21 cellular contexts compared by ENCODE assay signal in genomic region chr22:27720860-27721259, GRCh38.
A peak's percentile ranks its signal among the peaks of the same experiment; 100 is the strongest.
DNase-seq lines count a peak whose midpoint lies in the region; ATAC-seq and TF ChIP-seq lines count a peak whose summit lies in the region.
"Had no signal": no experiment of that assay in that cellular context is flagged by ENCODE, and none has a peak within 500 bp of the region (broad histone marks: within the 10 kb centered on the region; RNA-seq: fewer than 3 reads in every experiment).

No MANE protein-coding gene starts in this region.

- no peaks in the 10 kb centered on the region for H3K27me3 ChIP-seq in RWPE2 (ENCODE audit: insufficient read depth, poor library complexity, severe bottlenecking)
- H3K27me3 ChIP-seq in spleen (replicated peaks in 1 of 7) = peaks cover 0 to 18% (median 0%) of the 10 kb centered on the region in 7 donors
- H3K27me3 ChIP-seq: hepatocyte, neural progenitor cell, testis had no signal

- intact Hi-C loops in spleen (cut with DNase I; ENCODE audit: low total_unique reads) = no loop called here

- no peak for TF ChIP-seq CTCF in RWPE2 (IDR thresholded peaks at IDR 0.05; ENCODE audit: poor library complexity, severe bottlenecking)
- no peak for TF ChIP-seq CTCF in spleen (IDR thresholded peaks at IDR 0.05 in 8 of 11, conservative IDR thresholded peaks at IDR 0.05 in 3 of 11)

- 62 to 85% (median 75%) methylated on average over 5 of the region's 5 CpGs for WGBS in spleen, 5 donors

- H3K27ac ChIP-seq in RWPE2 (ENCODE audit: poor library complexity, severe bottlenecking) (peak overlapping the region; percentile 78), spleen (no peak overlapping the region)
- H3K27ac ChIP-seq: hepatocyte, neural progenitor cell, testis, WERI-Rb-1 had no signal

- TF ChIP-seq POLR2A in spleen (IDR thresholded peaks at IDR 0.05) = no peak

- no peak overlapping the region for H3K4me3 ChIP-seq in RWPE2 (ENCODE audit: severe bottlenecking)
- no peak overlapping the region for H3K4me3 ChIP-seq in spleen
- H3K4me3 ChIP-seq: hepatocyte, lung, neural progenitor cell, testis had no signal

- H3K9me3 ChIP-seq in RWPE2 (ENCODE audit: severe bottlenecking) = no peaks in the 10 kb centered on the region
- H3K9me3 ChIP-seq in spleen = peaks cover 0 to 4% (median 0%) of the 10 kb centered on the region in 8 donors
- H3K9me3 ChIP-seq: testis had no signal

- DNase-seq in EH (ENCODE audit: low read depth) (peak; percentile 17), RWPE2 (ENCODE audit: low spot score) (no peak), fibroblast of gingiva (ENCODE audit: low read depth) (peak; percentile 23), spleen (peak; percentile 29), left lobe of liver (ENCODE audit: low spot score) (no peak)
- DNase-seq: activated CD4-positive, alpha-beta T cell treated with anti-CD3 and anti-CD28 coated beads, Interleukin-2, amount 10 ng/mL, durations not matched to agents 7 days and 5 days; activated CD8-positive, alpha-beta memory T cell treated with anti-CD3 and anti-CD28 coated beads, Interleukin-2, amount 10 ng/mL, durations not matched to agents 7 days and 5 days; activated naive CD8-positive, alpha-beta T cell treated with anti-CD3 and anti-CD28 coated beads, Interleukin-2, amount 10 ng/mL, durations not matched to agents 7 days and 5 days; endodermal cell; immature natural killer cell; NCI-H1105 treated with DMSO at 0.1 percent for 48 hours; NCI-H510A; stimulated activated naive B cell treated with anti-CD40 and anti-IgM and Interleukin-4, amounts not matched to agents 10 μg/mL and 1 μg/mL and 100 μg/mL, for 72 hours; testis; WERI-Rb-1 had no signal

- no peaks in the 10 kb centered on the region for H3K36me3 ChIP-seq in RWPE2 (ENCODE audit: low read depth)
- no peaks in the 10 kb centered on the region for H3K36me3 ChIP-seq in spleen
- H3K36me3 ChIP-seq: neural progenitor cell, WERI-Rb-1 had no signal

- peaks cover 25% of the 10 kb centered on the region for H3K4me1 ChIP-seq in RWPE2 (ENCODE audit: insufficient read depth, poor library complexity, severe bottlenecking)
- H3K4me1 ChIP-seq in spleen = peaks cover 0 to 11% (median 0%) of the 10 kb centered on the region in 6 donors

- no peak for ATAC-seq in RWPE2 (ENCODE audit: low read depth)
- no peak for ATAC-seq in left lobe of liver
- ATAC-seq in GM18517 (IDR thresholded peaks at IDR 0.05; ENCODE audit: unreplicated experiment) = no peak
- ATAC-seq in GM18909 (IDR thresholded peaks at IDR 0.05; ENCODE audit: poor library complexity, unreplicated experiment) = no peak
- ATAC-seq: activated CD8-positive, alpha-beta memory T cell treated with anti-CD3 and anti-CD28 coated beads, Interleukin-2, amount 10 ng/mL, durations not matched to agents 7 days and 5 days; Panc1; stimulated activated naive B cell treated with anti-CD40 and anti-IgM and Interleukin-4, amounts not matched to agents 10 μg/mL and 1 μg/mL and 100 μg/mL, for 72 hours had no signal

Comparison
In these comparisons a context has a peak if more than half of its experiments do, and no peak if none do; other contexts are left out.
1. DNase-seq: peak in EH (single experiment), fibroblast of gingiva (single experiment) and spleen (single experiment); none in RWPE2 (single experiment) and left lobe of liver (single experiment).